Comparison of ENCODE assay signal across 9 cellular contexts in the genomic region with DNA sequence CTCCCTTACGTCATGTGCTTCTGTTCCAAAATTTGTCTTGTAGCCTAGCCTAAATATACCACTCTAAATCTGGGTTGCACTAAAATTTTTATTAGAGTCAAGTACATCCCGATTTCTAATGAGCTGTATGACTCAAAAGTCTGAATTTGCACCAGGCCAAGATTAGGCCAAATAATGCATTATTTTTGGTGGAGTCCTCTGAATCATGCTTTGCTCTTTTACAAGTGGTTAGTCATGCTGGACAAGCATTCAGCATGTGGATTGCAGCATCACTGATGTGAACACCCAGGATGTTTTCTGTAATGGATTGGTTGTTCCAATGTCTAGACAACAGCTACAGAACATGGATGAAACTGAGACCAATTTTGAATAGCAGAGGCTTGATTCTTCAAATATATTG. TPM values are rescaled to one million over a fixed set of nuclear protein-coding genes. Genes with fewer than 3 reads are reported as not detected.
A peak's percentile ranks its signal among the peaks of the same experiment; 100 is the strongest.
DNase-seq lines count a peak whose midpoint lies in the region; ATAC-seq and TF ChIP-seq lines count a peak whose summit lies in the region.
"Had no signal": no experiment of that assay in that cellular context is flagged by ENCODE, and none has a peak within 500 bp of the region (broad histone marks: within the 10 kb centered on the region; RNA-seq: fewer than 3 reads in every experiment).

No MANE protein-coding gene starts in this region.

- intact Hi-C loops in gastrocnemius medialis (cut with DNase I; ENCODE audit: low total_unique reads), result no loop called here

- TF ChIP-seq POLR2A in gastrocnemius medialis (IDR thresholded peaks at IDR 0.05), result no peak

- DNase-seq in EH (ENCODE audit: low read depth) (peak; percentile 97), amniotic epithelial cell (ENCODE audit: low read depth) (peak; percentile 97), glomerular visceral epithelial cell (ENCODE audit: extremely low spot score) (peak; percentile 55), gastrocnemius medialis (no peak), KG1 (lab: John Stamatoyannopoulos, UW) (no peak), NCI-H1105 (lab: John Stamatoyannopoulos, UW) (no peak)
- DNase-seq in stimulated activated CD4-positive, alpha-beta T cell treated with anti-CD3 and anti-CD28 coated beads, Interleukin-12 subunit alpha, Interleukin-12 subunit beta, amount 100 ng/mL, for 4 hours, result no peak

- TF ChIP-seq CTCF in gastrocnemius medialis (IDR thresholded peaks at IDR 0.05 in 4 of 5, conservative IDR thresholded peaks at IDR 0.05 in 1 of 5), result no peak

- ATAC-seq in gastrocnemius medialis, result peak; percentile 68 to 83
- no peak for ATAC-seq in GM21360 (IDR thresholded peaks at IDR 0.05; ENCODE audit: unreplicated experiment)

- no peaks in the 10 kb centered on the region for H3K4me1 ChIP-seq in gastrocnemius medialis

- H3K9me3 ChIP-seq in gastrocnemius medialis, result peaks cover 0 to 4% (median 0%) of the 10 kb centered on the region in 3 donors

- H3K4me3 ChIP-seq in gastrocnemius medialis, result no peak overlapping the region

- H3K27ac ChIP-seq in gastrocnemius medialis, result peak overlapping the region in 3 of 4 donors; percentile 19 to 40 (median 21)

- in situ Hi-C loops in gastrocnemius medialis (cut with MboI; ENCODE audit: low sequenced_read_pairs in 4 of 4), result loop anchor here in 2 of 4 donors (25.0 kb wide), 2 partner anchors 164 to 189 kb away; a partner anchor contains a TSS

- H3K27me3 ChIP-seq in gastrocnemius medialis, result no peaks in the 10 kb centered on the region

- H3K36me3 ChIP-seq in gastrocnemius medialis, result peaks cover 0 to 48% of the 10 kb centered on the region in 2 donors

RNA-seq across cellular contexts. Expression of a gene that starts 23.7 kb away (rescaled TPM):
- 10 to 100 TPM in 2 of 4 donors, 1 to 10 TPM in 2; 3.8 to 15.8 (median 9.9) TPM for total RNA-seq in gastrocnemius medialis

RNA-seq across cellular contexts. Expression of a gene that starts 24.4 kb away (rescaled TPM):
- not detected for total RNA-seq in gastrocnemius medialis
- total RNA-seq: HT-29 had no signal

Comparison
In these comparisons a context has a peak if more than half of its experiments do, and no peak if none do; other contexts are left out.
1. DNase-seq: peak in EH (single experiment), amniotic epithelial cell (single experiment) and glomerular visceral epithelial cell (single experiment); none in gastrocnemius medialis (0 of 2), KG1 (single experiment), NCI-H1105 (single experiment) and stimulated activated CD4-positive, alpha-beta T cell treated with anti-CD3 and anti-CD28 coated beads, Interleukin-12 subunit alpha, Interleukin-12 subunit beta, amount 100 ng/mL, for 4 hours (single experiment).